In genomic region chr6:81487489-81487888, GRCh38 we compare ENCODE assay signal across 9 cellular contexts.
DNase-seq lines count a peak whose midpoint lies in the region; ATAC-seq and TF ChIP-seq lines count a peak whose summit lies in the region.
"Had no signal": no experiment of that assay in that cellular context is flagged by ENCODE, and none has a peak within 500 bp of the region (broad histone marks: within the 10 kb centered on the region; RNA-seq: fewer than 3 reads in every experiment).

No MANE protein-coding gene starts in this region.

- H3K9me3 ChIP-seq in uterus = no peaks in the 10 kb centered on the region

- ATAC-seq in Right ventricle myocardium inferior (peak; percentile 92), GM18868 (IDR thresholded peaks at IDR 0.05; ENCODE audit: unreplicated experiment) (no peak)

- intact Hi-C loops in Right ventricle myocardium inferior (cut with DNase I) = no loop called here
- intact Hi-C loops in cardiac septum (cut with DNase I) = no loop called here
- intact Hi-C loops in uterus (cut with DNase I; ENCODE audit: low total_unique reads) = no loop called here

- TF ChIP-seq CTCF in fibroblast of pulmonary artery (IDR thresholded peaks at IDR 0.05; ENCODE audit: low read length, missing control alignments) (no peak), uterus (IDR thresholded peaks at IDR 0.05) (no peak)

- DNase-seq in Right ventricle myocardium inferior (ENCODE audit: missing footprints) = peak; percentile 44
- no peak for DNase-seq in cardiac septum (ENCODE audit: low spot score)
- DNase-seq in fibroblast of pulmonary artery (ENCODE audit: low read depth) = peak; percentile 29
- peak; percentile 51 for DNase-seq in middle frontal gyrus (ENCODE audit: extremely low spot score, low spot score)
- DNase-seq in uterus = peak; percentile 57 to 65
- no peak for DNase-seq in stimulated activated CD8-positive, alpha-beta memory T cell treated with anti-CD3 and anti-CD28 coated beads, Interleukin-4, amount 100 ng/mL, for 48 hours
- no peak for DNase-seq in foreskin melanocyte
- DNase-seq: activated naive CD4-positive, alpha-beta T cell treated with Interleukin-2 at 50 U/mL for 16 hours had no signal

- no peaks in the 10 kb centered on the region for H3K36me3 ChIP-seq in uterus

- H3K4me3 ChIP-seq in fibroblast of pulmonary artery (replicated peaks; ENCODE audit: low read depth, low read length) = no peak overlapping the region
- H3K4me3 ChIP-seq in uterus = no peak overlapping the region

- H3K27me3 ChIP-seq in uterus = no peaks in the 10 kb centered on the region

- H3K27ac ChIP-seq in uterus = peak overlapping the region in 1 of 2 donors; percentile 0

- no peak for TF ChIP-seq POLR2A in uterus (IDR thresholded peaks at IDR 0.05)

- peaks cover 0 to 5% of the 10 kb centered on the region in 2 donors for H3K4me1 ChIP-seq in uterus

Comparison
In these comparisons a context has a peak if more than half of its experiments do, and no peak if none do; other contexts are left out.
1. DNase-seq: peak in Right ventricle myocardium inferior (single experiment), fibroblast of pulmonary artery (single experiment), middle frontal gyrus (single experiment) and uterus (2 of 2); none in cardiac septum (single experiment), stimulated activated CD8-positive, alpha-beta memory T cell treated with anti-CD3 and anti-CD28 coated beads, Interleukin-4, amount 100 ng/mL, for 48 hours (single experiment) and foreskin melanocyte (single experiment).